In genomic region chr2:71882949-71883472, GRCh38 we compare ENCODE assay signal across 1 cellular context.
TF ChIP-seq lines count a peak whose summit lies in the region.

No MANE protein-coding gene starts in this region.

TF ChIP-seq in HepG2, 621 proteins besides CTCF, POLR2A, EP300 and RAD21 (continued from another document and continues in another):
- TF ChIP-seq, protein P1, sequence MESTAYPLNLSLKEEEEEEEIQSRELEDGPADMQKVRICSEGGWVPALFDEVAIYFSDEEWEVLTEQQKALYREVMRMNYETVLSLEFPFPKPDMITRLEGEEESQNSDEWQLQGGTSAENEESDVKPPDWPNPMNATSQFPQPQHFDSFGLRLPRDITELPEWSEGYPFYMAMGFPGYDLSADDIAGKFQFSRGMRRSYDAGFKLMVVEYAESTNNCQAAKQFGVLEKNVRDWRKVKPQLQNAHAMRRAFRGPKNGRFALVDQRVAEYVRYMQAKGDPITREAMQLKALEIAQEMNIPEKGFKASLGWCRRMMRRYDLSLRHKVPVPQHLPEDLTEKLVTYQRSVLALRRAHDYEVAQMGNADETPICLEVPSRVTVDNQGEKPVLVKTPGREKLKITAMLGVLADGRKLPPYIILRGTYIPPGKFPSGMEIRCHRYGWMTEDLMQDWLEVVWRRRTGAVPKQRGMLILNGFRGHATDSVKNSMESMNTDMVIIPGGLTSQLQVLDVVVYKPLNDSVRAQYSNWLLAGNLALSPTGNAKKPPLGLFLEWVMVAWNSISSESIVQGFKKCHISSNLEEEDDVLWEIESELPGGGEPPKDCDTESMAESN (CRISPR knock-in tag; conservative IDR thresholded peaks at IDR 0.05): peak; percentile 96
- TF ChIP-seq, protein P2, sequence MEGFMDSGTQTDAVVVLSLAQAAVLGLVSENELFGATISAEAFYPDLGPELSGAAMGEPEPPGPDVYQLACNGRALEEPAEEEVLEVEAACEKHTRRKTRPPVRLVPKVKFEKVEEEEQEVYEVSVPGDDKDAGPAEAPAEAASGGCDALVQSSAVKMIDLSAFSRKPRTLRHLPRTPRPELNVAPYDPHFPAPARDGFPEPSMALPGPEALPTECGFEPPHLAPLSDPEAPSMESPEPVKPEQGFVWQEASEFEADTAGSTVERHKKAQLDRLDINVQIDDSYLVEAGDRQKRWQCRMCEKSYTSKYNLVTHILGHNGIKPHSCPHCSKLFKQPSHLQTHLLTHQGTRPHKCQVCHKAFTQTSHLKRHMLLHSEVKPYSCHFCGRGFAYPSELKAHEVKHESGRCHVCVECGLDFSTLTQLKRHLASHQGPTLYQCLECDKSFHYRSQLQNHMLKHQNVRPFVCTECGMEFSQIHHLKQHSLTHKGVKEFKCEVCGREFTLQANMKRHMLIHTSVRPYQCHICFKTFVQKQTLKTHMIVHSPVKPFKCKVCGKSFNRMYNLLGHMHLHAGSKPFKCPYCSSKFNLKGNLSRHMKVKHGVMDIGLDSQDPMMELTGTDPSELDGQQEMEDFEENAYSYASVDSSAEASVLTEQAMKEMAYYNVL (CRISPR knock-in tag; IDR thresholded peaks at IDR 0.05; ENCODE audit: borderline replicate concordance): peak; percentile 94; the same call in 1 of the 2 replicates
- TF ChIP-seq CEBPZ (IDR thresholded peaks at IDR 0.05; ENCODE audit: low read length): no peak
- no peak for TF ChIP-seq KDM5A (IDR thresholded peaks at IDR 0.05; ENCODE audit: borderline replicate concordance, low read length)
- no peak for TF ChIP-seq ZBTB21 (CRISPR knock-in tag; IDR thresholded peaks at IDR 0.05)
- no peak for TF ChIP-seq TAF15 (IDR thresholded peaks at IDR 0.05; ENCODE audit: low read depth, low read length, poor library complexity, severe bottlenecking)
- TF ChIP-seq CENPBD1 (CRISPR knock-in tag; IDR thresholded peaks at IDR 0.05; ENCODE audit: borderline replicate concordance, low read depth): no peak; the same call in 1 of the 2 replicates
- peak; percentile 88 for TF ChIP-seq RERE (CRISPR knock-in tag; IDR thresholded peaks at IDR 0.05; ENCODE audit: low read depth)
- peak; percentile 63; the same call in 1 of the 2 replicates for TF ChIP-seq SRY (CRISPR knock-in tag; IDR thresholded peaks at IDR 0.05)
- peak; percentile 96 for TF ChIP-seq ZNF746 (CRISPR knock-in tag; IDR thresholded peaks at IDR 0.05)
- TF ChIP-seq TBX2 (CRISPR knock-in tag; IDR thresholded peaks at IDR 0.05; ENCODE audit: borderline replicate concordance): peak; percentile 96
- no peak for TF ChIP-seq NPAS2 (CRISPR knock-in tag; IDR thresholded peaks at IDR 0.05; ENCODE audit: borderline replicate concordance)
- TF ChIP-seq RXRA (CRISPR knock-in tag; IDR thresholded peaks at IDR 0.05): peak; percentile 89
- TF ChIP-seq ZNF225 (CRISPR knock-in tag; IDR thresholded peaks at IDR 0.05): peak; percentile 56; the same call in 1 of the 2 replicates
- no peak for TF ChIP-seq ZFAT (CRISPR knock-in tag; conservative IDR thresholded peaks at IDR 0.05)
- TF ChIP-seq, protein P3, sequence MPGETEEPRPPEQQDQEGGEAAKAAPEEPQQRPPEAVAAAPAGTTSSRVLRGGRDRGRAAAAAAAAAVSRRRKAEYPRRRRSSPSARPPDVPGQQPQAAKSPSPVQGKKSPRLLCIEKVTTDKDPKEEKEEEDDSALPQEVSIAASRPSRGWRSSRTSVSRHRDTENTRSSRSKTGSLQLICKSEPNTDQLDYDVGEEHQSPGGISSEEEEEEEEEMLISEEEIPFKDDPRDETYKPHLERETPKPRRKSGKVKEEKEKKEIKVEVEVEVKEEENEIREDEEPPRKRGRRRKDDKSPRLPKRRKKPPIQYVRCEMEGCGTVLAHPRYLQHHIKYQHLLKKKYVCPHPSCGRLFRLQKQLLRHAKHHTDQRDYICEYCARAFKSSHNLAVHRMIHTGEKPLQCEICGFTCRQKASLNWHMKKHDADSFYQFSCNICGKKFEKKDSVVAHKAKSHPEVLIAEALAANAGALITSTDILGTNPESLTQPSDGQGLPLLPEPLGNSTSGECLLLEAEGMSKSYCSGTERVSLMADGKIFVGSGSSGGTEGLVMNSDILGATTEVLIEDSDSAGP (CRISPR knock-in tag; IDR thresholded peaks at IDR 0.05; ENCODE audit: borderline replicate concordance): peak; percentile 89
- TF ChIP-seq SAP130 (CRISPR knock-in tag; IDR thresholded peaks at IDR 0.05; ENCODE audit: low read depth): peak; percentile 91
- peak; percentile 82; the same call in 1 of the 2 replicates for TF ChIP-seq ARID4A (CRISPR knock-in tag; IDR thresholded peaks at IDR 0.05; ENCODE audit: borderline replicate concordance)
- TF ChIP-seq MAFK (conservative IDR thresholded peaks at IDR 0.05 in 1 of 2, IDR thresholded peaks at IDR 0.05 in 1 of 2; ENCODE audit: low read length in 2 of 2): no peak
- TF ChIP-seq CERS6 (CRISPR knock-in tag; IDR thresholded peaks at IDR 0.05): no peak
- no peak for TF ChIP-seq ZNF44 (CRISPR knock-in tag; IDR thresholded peaks at IDR 0.05)
- no peak for TF ChIP-seq ZNF326 (CRISPR knock-in tag; IDR thresholded peaks at IDR 0.05; ENCODE audit: borderline replicate concordance)
- peak; percentile 99 for TF ChIP-seq HNRNPL (IDR thresholded peaks at IDR 0.05; ENCODE audit: low read depth, low read length)
- peak; percentile 93 for TF ChIP-seq POGZ (CRISPR knock-in tag; IDR thresholded peaks at IDR 0.05)
- TF ChIP-seq HMGXB3 (CRISPR knock-in tag; IDR thresholded peaks at IDR 0.05; ENCODE audit: borderline replicate concordance): peak; percentile 40; the same call in 1 of the 2 replicates
- TF ChIP-seq HOXA9 (CRISPR knock-in tag; IDR thresholded peaks at IDR 0.05; ENCODE audit: borderline replicate concordance): no peak
